Comparison of ENCODE assay signal across 1 cellular context in the genomic region with DNA sequence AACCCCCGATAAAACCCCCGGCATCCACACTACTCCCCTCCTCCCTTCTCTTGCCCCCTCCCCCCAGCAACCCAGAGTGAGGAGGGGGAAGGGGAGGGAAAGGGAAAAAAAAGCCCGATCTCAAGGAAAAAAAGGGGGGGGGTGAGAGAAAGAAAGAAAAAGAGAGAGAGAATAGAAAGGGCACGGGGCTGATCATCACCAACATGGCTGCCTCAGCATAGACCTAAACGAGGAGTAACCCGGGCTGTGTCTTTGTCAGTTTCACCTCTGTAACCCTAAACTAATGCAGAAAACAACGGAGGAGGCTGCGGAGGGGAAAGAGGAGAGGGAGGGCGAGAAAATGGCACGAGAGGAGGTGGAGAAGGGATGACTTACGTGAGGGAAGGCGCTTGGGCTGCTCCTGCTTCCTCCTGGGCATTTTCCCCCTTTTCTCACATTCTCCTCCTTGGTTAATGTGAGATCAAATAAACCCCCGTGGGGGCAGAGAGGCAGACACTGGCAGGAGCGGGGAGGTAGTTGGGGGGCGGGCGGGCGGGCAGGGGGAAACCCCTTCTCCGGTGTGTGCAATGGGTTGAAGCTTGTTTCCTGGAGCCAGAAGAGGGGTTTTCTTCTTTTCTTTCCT.
TF ChIP-seq lines count a peak whose summit lies in the region.

No MANE protein-coding gene starts in this region.

TF ChIP-seq in H1, 55 proteins besides CTCF, POLR2A, EP300 and RAD21:
- peak; percentile 34 for TF ChIP-seq ASH2L (IDR thresholded peaks at IDR 0.05; ENCODE audit: low read length)
- no peak for TF ChIP-seq HDAC2 (IDR thresholded peaks at IDR 0.05; ENCODE audit: borderline replicate concordance in 1 of 2, low read depth in 2 of 2, low read length in 2 of 2)
- TF ChIP-seq EGR1 (IDR thresholded peaks at IDR 0.05; ENCODE audit: borderline replicate concordance, low read depth, low read length): peak; percentile 50; the same call in 1 of the 2 replicates
- TF ChIP-seq YY1 (IDR thresholded peaks at IDR 0.05; ENCODE audit: low read depth, low read length): peak; percentile 88
- TF ChIP-seq TAF1 (IDR thresholded peaks at IDR 0.05; ENCODE audit: low read depth, low read length): peak; percentile 46
- peak; percentile 40 for TF ChIP-seq SAP30 (IDR thresholded peaks at IDR 0.05; ENCODE audit: insufficient read depth, insufficient replicate concordance, low read length)
- TF ChIP-seq RXRA (IDR thresholded peaks at IDR 0.05; ENCODE audit: insufficient read depth, low read depth, low read length): no peak
- TF ChIP-seq POLR2AphosphoS5 (IDR thresholded peaks at IDR 0.05; ENCODE audit: low read depth, low read length): peak; percentile 13
- peak; percentile 24 for TF ChIP-seq KDM4A (IDR thresholded peaks at IDR 0.05; ENCODE audit: low read depth, low read length, severe bottlenecking)
- peak; percentile 12 for TF ChIP-seq CTBP2 (IDR thresholded peaks at IDR 0.05; ENCODE audit: borderline replicate concordance, insufficient read depth, insufficient read length, low read length)
- TF ChIP-seq CEBPB (IDR thresholded peaks at IDR 0.05; ENCODE audit: low read depth, low read length): no peak
- no peak for TF ChIP-seq TCF12 (IDR thresholded peaks at IDR 0.05; ENCODE audit: low read depth, low read length)
- 0 out of 2 replicates have a peak, but pooled peaks have one; percentile 27 for TF ChIP-seq PHF8 (conservative IDR thresholded peaks at IDR 0.05; ENCODE audit: low read depth, low read length)
- TF ChIP-seq TBP (IDR thresholded peaks at IDR 0.05; ENCODE audit: low read depth, low read length): peak; percentile 34; the same call in 1 of the 2 replicates
- peak; percentile 47 for TF ChIP-seq TAF7 (optimal IDR thresholded peaks at IDR 0.05; ENCODE audit: borderline replicate concordance, low read depth, low read length)
TF ChIP-seq in H1: peak in this region for 11.
